In genomic region chr14:94509356-94509755, GRCh38 we compare ENCODE assay signal across 31 cellular contexts. TPM values are rescaled to one million over a fixed set of nuclear protein-coding genes. Genes with fewer than 3 reads are reported as not detected.
"Had no signal": no experiment of that assay in that cellular context is flagged by ENCODE, and none has a peak within 500 bp of the region (broad histone marks: within the 10 kb centered on the region; RNA-seq: fewer than 3 reads in every experiment).

SERPINA12 (minus strand) TSS chr14:94509469; CDS start chr14:94498397, 11,072 bp downstream.

- H3K27ac ChIP-seq: heart right ventricle, hepatocyte, lower lobe of right lung, neural progenitor cell, ovary, tibial nerve, uterus had no signal

- H3K4me1 Mint-ChIP-seq: naive thymus-derived CD8-positive, alpha-beta T cell; nephron; neural progenitor cell had no signal

- H3K4me3 Mint-ChIP-seq: naive thymus-derived CD8-positive, alpha-beta T cell; nephron; neural progenitor cell; stimulated activated naive CD8-positive, alpha-beta T cell treated with anti-CD3 and anti-CD28 coated beads, Interleukin-15, Interleukin-2, amounts not matched to agents 100 ng/mL and 50 ng/mL, for 24 hours; type B pancreatic cell had no signal

- H3K4me1 ChIP-seq: heart right ventricle, lower lobe of right lung, neural progenitor cell, tibial nerve, uterus had no signal

- H3K27me3 ChIP-seq: neural progenitor cell, ovary, tibial nerve, uterus had no signal

- H3K36me3 ChIP-seq: heart right ventricle, lower lobe of right lung, neural progenitor cell, ovary, tibial nerve, uterus had no signal

- H3K9me3 ChIP-seq: heart right ventricle, lower lobe of right lung, ovary, tibial nerve, uterus had no signal

- H3K4me3 ChIP-seq: heart right ventricle, hepatocyte, lower lobe of right lung, neural progenitor cell, ovary, smooth muscle cell, tibial nerve, uterus had no signal

- H3K27ac Mint-ChIP-seq: naive thymus-derived CD8-positive, alpha-beta T cell; nephron; neural progenitor cell; progenitor cell of endocrine pancreas; stimulated activated naive CD8-positive, alpha-beta T cell treated with anti-CD3 and anti-CD28 coated beads, Interleukin-15, Interleukin-2, amounts not matched to agents 100 ng/mL and 50 ng/mL, for 24 hours; type B pancreatic cell had no signal

- H3K36me3 Mint-ChIP-seq: naive thymus-derived CD8-positive, alpha-beta T cell; neural progenitor cell; type B pancreatic cell had no signal

- H3K9me3 Mint-ChIP-seq: nephron; neural progenitor cell; stimulated activated naive CD8-positive, alpha-beta T cell treated with anti-CD3 and anti-CD28 coated beads, Interleukin-15, Interleukin-2, amounts not matched to agents 100 ng/mL and 50 ng/mL, for 24 hours; type B pancreatic cell had no signal

- DNase-seq: heart right ventricle; islet precursor cell; left ventricle myocardium superior; lower lobe of right lung; mammary epithelial cell; mesenchymal stem cell; naive thymus-derived CD8-positive, alpha-beta T cell; ovary; right cardiac atrium; stimulated activated CD4-positive, alpha-beta T cell treated with anti-CD3 and anti-CD28 coated beads, Interleukin-1b, Interleukin-23, amount 100 ng/mL, for 48 hours; stimulated activated CD4-positive, alpha-beta T cell treated with anti-CD3 and anti-CD28 coated beads, Interleukin-2, amount 100 ng/mL, for 48 hours; stimulated activated CD4-positive, alpha-beta T cell treated with anti-CD3 and anti-CD28 coated beads, Interleukin-4, amount 100 ng/mL, for 4 hours; stimulated activated naive CD4-positive, alpha-beta T cell; uterus had no signal

- ATAC-seq: left ventricle myocardium superior; lower lobe of right lung; naive thymus-derived CD8-positive, alpha-beta T cell; right cardiac atrium had no signal

RNA-seq across cellular contexts. Expression of gene SERPINA12, which starts in this region (rescaled TPM):
- total RNA-seq: heart right ventricle; hepatocyte; kidney epithelial cell; left ventricle myocardium superior; lower lobe of right lung; mammary epithelial cell; mucosa of gallbladder; naive thymus-derived CD8-positive, alpha-beta T cell; omental fat pad; ovary; progenitor cell of endocrine pancreas; pulmonary artery endothelial cell; renal cortical epithelial cell; right cardiac atrium; skeletal muscle tissue; smooth muscle cell; subcutaneous adipose tissue; temporal lobe; tibial nerve; ureter; uterus had no signal
